Comparison of ENCODE assay signal across 1 cellular context in genomic region chr4:49120804-49121203, GRCh38.
A peak's percentile ranks its signal among the peaks of the same experiment; 100 is the strongest.
TF ChIP-seq lines count a peak whose summit lies in the region.

No MANE protein-coding gene starts in this region.

TF ChIP-seq in IMR-90, 13 proteins besides CTCF, POLR2A, EP300 and RAD21:
- TF ChIP-seq ELK1 (IDR thresholded peaks at IDR 0.05; ENCODE audit: borderline replicate concordance, low read depth, low read length), result 0 out of 2 replicates have a peak, but pooled peaks have one; percentile 69
